Comparison of ENCODE assay signal across 1 cellular context in genomic region chr17:44511241-44512134, GRCh38.
TF ChIP-seq lines count a peak whose summit lies in the region.
"Not testable (repeated sequence)": the region's sequence is repeated elsewhere in the genome, so short reads cannot be mapped to it uniquely, and the experiment has no call there.

No MANE protein-coding gene starts in this region.

TF ChIP-seq in K562, 482 proteins besides CTCF, POLR2A, EP300 and RAD21 (continued from another document and continues in another):
- TF ChIP-seq ARID3A (IDR thresholded peaks at IDR 0.05; ENCODE audit: borderline replicate concordance, low read depth, low read length) (peak; percentile 51; the same call in 1 of the 2 replicates), AFF4 (CRISPR knock-in tag; IDR thresholded peaks at IDR 0.05) (0 out of 2 replicates have a peak, but pooled peaks have one; percentile 84), L3MBTL2 (IDR thresholded peaks at IDR 0.05) (peak; percentile 91), ZNF639 (CRISPR knock-in tag; conservative IDR thresholded peaks at IDR 0.05 in 1 of 2, IDR thresholded peaks at IDR 0.05 in 1 of 2) (peak in 1 of 2 experiments; percentile 59; a peak in 1 of 4 replicates), CREM (IDR thresholded peaks at IDR 0.05; ENCODE audit: low read depth) (peak; percentile 47), MIER1 (IDR thresholded peaks at IDR 0.05; ENCODE audit: low read depth) (0 out of 2 replicates have a peak, but pooled peaks have one; percentile 45), ZNF589 (CRISPR knock-in tag; IDR thresholded peaks at IDR 0.05; ENCODE audit: low read depth) (peak; percentile 46; the same call in 1 of the 2 replicates), FOXK2 (conservative IDR thresholded peaks at IDR 0.05 in 1 of 2, IDR thresholded peaks at IDR 0.05 in 1 of 2; ENCODE audit: low read depth in 2 of 2) (peak; percentile 56 to 58), ETV1 (tag; conservative IDR thresholded peaks at IDR 0.05; ENCODE audit: low read depth) (0 out of 2 replicates have a peak, but pooled peaks have one; percentile 6), ELF1 (tag; IDR thresholded peaks at IDR 0.05) (peak; percentile 54; the same call in 1 of the 2 replicates), SIN3A (IDR thresholded peaks at IDR 0.05; ENCODE audit: borderline replicate concordance in 2 of 2, control insufficient read depth in 1 of 2, low read depth in 2 of 2, low read length in 2 of 2) (peak; percentile 10 to 52; a peak in 1 of 4 replicates), SP1 (CRISPR knock-in tag; IDR thresholded peaks at IDR 0.05) (peak; percentile 49; the same call in 1 of the 2 replicates), ZNF316 (IDR thresholded peaks at IDR 0.05) (peak; percentile 9; the same call in 1 of the 2 replicates), POLR2B (IDR thresholded peaks at IDR 0.05; ENCODE audit: low read depth, partially characterized antibody) (peak; percentile 17), NFATC3 (IDR thresholded peaks at IDR 0.05) (0 out of 2 replicates have a peak, but pooled peaks have one; percentile 45), ZBTB2 (IDR thresholded peaks at IDR 0.05) (peak; percentile 68; the same call in 1 of the 2 replicates), EP400 (IDR thresholded peaks at IDR 0.05) (peak; percentile 61), POLR2H (tag; IDR thresholded peaks at IDR 0.05; ENCODE audit: low read depth) (peak; percentile 43), ZBTB17 (CRISPR knock-in tag; IDR thresholded peaks at IDR 0.05) (peak; percentile 99), LARP7 (IDR thresholded peaks at IDR 0.05) (0 out of 2 replicates have a peak, but pooled peaks have one; percentile 32), HDAC2 (IDR thresholded peaks at IDR 0.05) (peak; percentile 68; the same call in 1 of the 2 replicates), PRDM10 (IDR thresholded peaks at IDR 0.05; ENCODE audit: partially characterized antibody) (peak; percentile 64), ASH1L (IDR thresholded peaks at IDR 0.05; ENCODE audit: borderline replicate concordance, low read depth, partially characterized antibody) (peak; percentile 42), GTF2E2 (tag; IDR thresholded peaks at IDR 0.05) (peak; percentile 51; the same call in 1 of the 2 replicates), NR2C1 (tag; IDR thresholded peaks at IDR 0.05) (peak; percentile 40; the same call in 1 of the 2 replicates), ZBTB40 (IDR thresholded peaks at IDR 0.05) (peak; percentile 58), TAF9B (IDR thresholded peaks at IDR 0.05; ENCODE audit: partially characterized antibody) (peak; percentile 23), CREB1 (CRISPR knock-in tag; IDR thresholded peaks at IDR 0.05) (peak; percentile 28; the same call in 1 of the 2 replicates), ZNF175 (CRISPR knock-in tag; IDR thresholded peaks at IDR 0.05; ENCODE audit: low read depth) (0 out of 2 replicates have a peak, but pooled peaks have one; percentile 68), NR2C2 (tag; IDR thresholded peaks at IDR 0.05) (peak; percentile 84), NEUROD1 (IDR thresholded peaks at IDR 0.05; ENCODE audit: borderline replicate concordance, low read depth, low read length, partially characterized antibody) (peak; percentile 46), HDAC1 (IDR thresholded peaks at IDR 0.05) (peak in 1 of 2 experiments; percentile 53; a peak in 1 of 4 replicates), HMBOX1 (IDR thresholded peaks at IDR 0.05) (peak; percentile 45; the same call in 1 of the 2 replicates)
- TF ChIP-seq NR2C1 (IDR thresholded peaks at IDR 0.05); ZBTB40 (CRISPR knock-in tag; IDR thresholded peaks at IDR 0.05); CREB1 (IDR thresholded peaks at IDR 0.05); NR2C2 (CRISPR knock-in tag; IDR thresholded peaks at IDR 0.05): not testable (repeated sequence)
